ENCODE assay signal across 8 cellular contexts in genomic region chr4:53012738-53013137, GRCh38.
DNase-seq lines count a peak whose midpoint lies in the region; ATAC-seq and TF ChIP-seq lines count a peak whose summit lies in the region.

No MANE protein-coding gene starts in this region.

- DNase-seq in activated CD8-positive, alpha-beta T cell treated with anti-CD3 and anti-CD28 coated beads for 36 hours, result peak; percentile 13
- DNase-seq in nephron progenitor cell (no peak), NK-92 (lab: John Stamatoyannopoulos, UW; ENCODE audit: unreplicated experiment) (no peak), lower lobe of right lung (no peak)

- no peaks in the 10 kb centered on the region for H3K9me3 Mint-ChIP-seq in activated CD8-positive, alpha-beta T cell treated with anti-CD3 and anti-CD28 coated beads for 36 hours
- H3K9me3 Mint-ChIP-seq in nephron progenitor cell, result peaks cover 7% of the 10 kb centered on the region

- H3K4me3 ChIP-seq in lower lobe of right lung, result no peak overlapping the region

- no peaks in the 10 kb centered on the region for H3K9me3 ChIP-seq in lower lobe of right lung

- H3K27me3 ChIP-seq in lower lobe of right lung (ENCODE audit: low read depth), result no peaks in the 10 kb centered on the region

- H3K27ac Mint-ChIP-seq in activated CD8-positive, alpha-beta T cell treated with anti-CD3 and anti-CD28 coated beads for 36 hours, result peak overlapping the region; percentile 81
- H3K27ac Mint-ChIP-seq in nephron progenitor cell, result peak overlapping the region; percentile 81

- no peak for TF ChIP-seq CTCF in activated CD8-positive, alpha-beta T cell treated with anti-CD3 and anti-CD28 coated beads for 36 hours (IDR thresholded peaks at IDR 0.05)
- TF ChIP-seq CTCF in nephron progenitor cell (IDR thresholded peaks at IDR 0.05) (no peak), lower lobe of right lung (IDR thresholded peaks at IDR 0.05) (no peak)

- ATAC-seq in GM19023 (IDR thresholded peaks at IDR 0.05; ENCODE audit: unreplicated experiment) (peak; percentile 65), HG02852 (IDR thresholded peaks at IDR 0.05; ENCODE audit: unreplicated experiment) (peak; percentile 65), GM18861 (IDR thresholded peaks at IDR 0.05; ENCODE audit: unreplicated experiment) (no peak), HG03565 (IDR thresholded peaks at IDR 0.05; ENCODE audit: unreplicated experiment) (no peak), lower lobe of right lung (no peak)
- ATAC-seq in activated CD8-positive, alpha-beta T cell treated with anti-CD3 and anti-CD28 coated beads for 36 hours, result peak; percentile 75

- H3K4me1 Mint-ChIP-seq in activated CD8-positive, alpha-beta T cell treated with anti-CD3 and anti-CD28 coated beads for 36 hours (ENCODE audit: low read depth), result peaks cover 24% of the 10 kb centered on the region
- peaks cover 78% of the 10 kb centered on the region for H3K4me1 Mint-ChIP-seq in nephron progenitor cell

- peaks cover 7% of the 10 kb centered on the region for H3K36me3 Mint-ChIP-seq in activated CD8-positive, alpha-beta T cell treated with anti-CD3 and anti-CD28 coated beads for 36 hours (ENCODE audit: low read depth)
- H3K36me3 Mint-ChIP-seq in nephron progenitor cell (ENCODE audit: low read depth), result peaks cover 9% of the 10 kb centered on the region

- no peaks in the 10 kb centered on the region for H3K36me3 ChIP-seq in lower lobe of right lung

- intact Hi-C loops in activated CD8-positive, alpha-beta T cell treated with anti-CD3 and anti-CD28 coated beads for 36 hours (cut with micrococcal nuclease), result loop anchor here (10.0 kb wide), 2 partner anchors 182 to 352 kb away; partner anchors contain the start of gene SCFD2
- intact Hi-C loops in lower lobe of right lung (cut with DNase I), result no loop called here

- H3K27ac ChIP-seq in lower lobe of right lung, result no peak overlapping the region

- POLR2A ChIA-PET in activated CD8-positive, alpha-beta T cell treated with anti-CD3 and anti-CD28 coated beads for 36 hours (lab: Charles Lee), result no interaction called here

- no peaks in the 10 kb centered on the region for H3K27me3 Mint-ChIP-seq in activated CD8-positive, alpha-beta T cell treated with anti-CD3 and anti-CD28 coated beads for 36 hours
- peaks cover 4% of the 10 kb centered on the region for H3K27me3 Mint-ChIP-seq in nephron progenitor cell (ENCODE audit: low read depth, poor library complexity)

- H3K4me1 ChIP-seq in lower lobe of right lung, result peaks cover 17% of the 10 kb centered on the region

- CTCF ChIA-PET in activated CD8-positive, alpha-beta T cell treated with anti-CD3 and anti-CD28 coated beads for 36 hours (lab: Charles Lee), result interaction anchor here (1.6 kb wide), 1 partner anchor 1221 kb away, joined by 9 read pairs; no protein-coding TSS in a partner anchor

- H3K4me3 Mint-ChIP-seq in activated CD8-positive, alpha-beta T cell treated with anti-CD3 and anti-CD28 coated beads for 36 hours, result peak overlapping the region; percentile 25
- peak overlapping the region; percentile 32 for H3K4me3 Mint-ChIP-seq in nephron progenitor cell

Comparison
In these comparisons a context has a peak if more than half of its experiments do, and no peak if none do; other contexts are left out.
1. ATAC-seq: peak in GM19023 (single experiment), HG02852 (single experiment) and activated CD8-positive, alpha-beta T cell treated with anti-CD3 and anti-CD28 coated beads for 36 hours (single experiment); none in GM18861 (single experiment), HG03565 (single experiment) and lower lobe of right lung (0 of 2).